ENCODE assay signal across 13 cellular contexts in the genomic region with DNA sequence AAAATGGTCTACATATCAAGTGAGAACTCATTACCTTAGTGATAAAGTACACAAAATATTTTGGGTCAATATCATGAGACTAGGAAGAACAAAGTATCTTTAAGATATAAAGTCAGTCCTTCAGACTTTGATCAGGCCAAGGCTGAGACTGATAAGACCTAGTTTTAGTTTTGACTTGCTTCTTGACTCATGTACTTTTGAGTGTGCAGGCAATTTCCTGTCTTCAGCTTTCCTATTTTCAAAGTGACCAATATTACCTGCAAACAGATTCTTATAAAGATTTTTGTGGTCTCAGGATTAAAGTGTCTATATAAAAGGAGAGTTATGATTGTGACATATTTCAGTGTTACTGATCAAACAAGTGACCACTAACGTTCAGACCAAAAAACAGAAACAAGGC. TPM values are rescaled to one million over a fixed set of nuclear protein-coding genes. Genes with fewer than 3 reads are reported as not detected.
DNase-seq lines count a peak whose midpoint lies in the region; ATAC-seq and TF ChIP-seq lines count a peak whose summit lies in the region.
"Had no signal": no experiment of that assay in that cellular context is flagged by ENCODE, and none has a peak within 500 bp of the region (broad histone marks: within the 10 kb centered on the region; RNA-seq: fewer than 3 reads in every experiment).

No MANE protein-coding gene starts in this region.

- intact Hi-C loops in activated CD4-positive, alpha-beta T cell treated with anti-CD3 and anti-CD28 coated beads, Interleukin-2, amount 10 ng/mL, durations not matched to agents 24 days and 14 days (cut with micrococcal nuclease): no loop called here
- intact Hi-C loops in mucosa of descending colon (cut with DNase I, micrococcal nuclease) (no loop called here), dorsolateral prefrontal cortex (cut with DNase I) (no loop called here)

- peaks cover 26% of the 10 kb centered on the region for H3K4me1 Mint-ChIP-seq in activated CD4-positive, alpha-beta T cell treated with anti-CD3 and anti-CD28 coated beads, Interleukin-2, amount 10 ng/mL, durations not matched to agents 24 days and 14 days
- peaks cover 23% of the 10 kb centered on the region for H3K4me1 Mint-ChIP-seq in T-helper 17 cell
- H3K4me1 Mint-ChIP-seq: neural crest cell had no signal

- peaks cover 1% of the 10 kb centered on the region for H3K36me3 Mint-ChIP-seq in activated CD4-positive, alpha-beta T cell treated with anti-CD3 and anti-CD28 coated beads, Interleukin-2, amount 10 ng/mL, durations not matched to agents 24 days and 14 days (ENCODE audit: low read depth)
- H3K36me3 Mint-ChIP-seq in T-helper 17 cell (ENCODE audit: low read depth): no peaks in the 10 kb centered on the region

- peak overlapping the region; percentile 63 for H3K27ac Mint-ChIP-seq in activated CD4-positive, alpha-beta T cell treated with anti-CD3 and anti-CD28 coated beads, Interleukin-2, amount 10 ng/mL, durations not matched to agents 24 days and 14 days
- peak overlapping the region; percentile 95 for H3K27ac Mint-ChIP-seq in T-helper 17 cell

- no peak overlapping the region for H3K4me3 Mint-ChIP-seq in activated CD4-positive, alpha-beta T cell treated with anti-CD3 and anti-CD28 coated beads, Interleukin-2, amount 10 ng/mL, durations not matched to agents 24 days and 14 days
- peak overlapping the region; percentile 41 for H3K4me3 Mint-ChIP-seq in T-helper 17 cell
- H3K4me3 Mint-ChIP-seq: neural crest cell had no signal

- no peaks in the 10 kb centered on the region for H3K36me3 ChIP-seq in mucosa of descending colon (ENCODE audit: low read depth)
- H3K36me3 ChIP-seq: HAP-1 had no signal

- H3K9me3 Mint-ChIP-seq in activated CD4-positive, alpha-beta T cell treated with anti-CD3 and anti-CD28 coated beads, Interleukin-2, amount 10 ng/mL, durations not matched to agents 24 days and 14 days: peaks cover 5% of the 10 kb centered on the region
- H3K9me3 Mint-ChIP-seq: neural crest cell had no signal

- H3K4me1 ChIP-seq in mucosa of descending colon (ENCODE audit: low read depth): peaks cover 1% of the 10 kb centered on the region
- H3K4me1 ChIP-seq: HAP-1 had no signal

- ATAC-seq in GM19395 (IDR thresholded peaks at IDR 0.05; ENCODE audit: unreplicated experiment): peak; percentile 50
- ATAC-seq in T-helper 17 cell: peak; percentile 18
- ATAC-seq in mucosa of descending colon: peak; percentile 57
- no peak for ATAC-seq in HG03460 (IDR thresholded peaks at IDR 0.05; ENCODE audit: unreplicated experiment)
- no peak for ATAC-seq in GM19455 (IDR thresholded peaks at IDR 0.05; ENCODE audit: unreplicated experiment)

- TF ChIP-seq CTCF in mucosa of descending colon (IDR thresholded peaks at IDR 0.05): no peak
- no peak for TF ChIP-seq CTCF in dorsolateral prefrontal cortex (IDR thresholded peaks at IDR 0.05 in 54 of 56, conservative IDR thresholded peaks at IDR 0.05 in 2 of 56; ENCODE audit: low read depth in 1 of 56, partially characterized antibody in 56 of 56)

- H3K27ac ChIP-seq in dorsolateral prefrontal cortex: no peak overlapping the region

- H3K27me3 ChIP-seq in dorsolateral prefrontal cortex: no peaks in the 10 kb centered on the region

- H3K4me3 ChIP-seq in mucosa of descending colon (no peak overlapping the region), dorsolateral prefrontal cortex (no peak overlapping the region)
- H3K4me3 ChIP-seq: HAP-1 had no signal

- DNase-seq in activated CD4-positive, alpha-beta T cell treated with anti-CD3 and anti-CD28 coated beads, Interleukin-2, amount 10 ng/mL, durations not matched to agents 24 days and 14 days: no peak
- no peak for DNase-seq in activated CD4-positive, alpha-beta T cell treated with anti-CD3 and anti-CD28 coated beads, Interleukin-2, amount 50 U/mL, for 4 hours
- no peak for DNase-seq in T-helper 17 cell
- no peak for DNase-seq in mucosa of descending colon
- no peak for DNase-seq in dorsolateral prefrontal cortex
- DNase-seq: activated CD8-positive, alpha-beta memory T cell treated with anti-CD3 and anti-CD28 coated beads, Interleukin-2, amount 50 U/mL, for 4 hours; NCI-H1436 treated with DMSO at 0.1 percent for 48 hours; retina had no signal

- no peaks in the 10 kb centered on the region for H3K9me3 ChIP-seq in T-helper 17 cell (ENCODE audit: control insufficient read depth, low read length, poor library complexity, severe bottlenecking)
- H3K9me3 ChIP-seq in mucosa of descending colon: no peaks in the 10 kb centered on the region
- H3K9me3 ChIP-seq: HAP-1 had no signal

- H3K27me3 Mint-ChIP-seq in activated CD4-positive, alpha-beta T cell treated with anti-CD3 and anti-CD28 coated beads, Interleukin-2, amount 10 ng/mL, durations not matched to agents 24 days and 14 days: no peaks in the 10 kb centered on the region
- no peaks in the 10 kb centered on the region for H3K27me3 Mint-ChIP-seq in T-helper 17 cell

RNA-seq across cellular contexts. Expression of gene AKIRIN2, which starts 35.9 kb away (rescaled TPM):
- total RNA-seq in activated CD4-positive, alpha-beta T cell treated with anti-CD3 and anti-CD28 coated beads, Interleukin-2, amount 10 ng/mL, durations not matched to agents 24 days and 14 days: 39.6 and 43.8 TPM in 2 replicates
- total RNA-seq in T-helper 17 cell (100 to 1,000 TPM; 114 to 128 TPM), mucosa of descending colon (10 to 100 TPM; 32.3 to 41.0 (median 33.2) TPM), dorsolateral prefrontal cortex (10 to 100 TPM; 38.8 to 78.6 (median 58.0) TPM)

Comparison
In these comparisons a context has a peak if more than half of its experiments do, and no peak if none do; other contexts are left out.
1. ATAC-seq: peak in GM19395 (single experiment), T-helper 17 cell (single experiment) and mucosa of descending colon (single experiment); none in HG03460 (single experiment) and GM19455 (single experiment).